ENCODE assay signal across 1 cellular context in genomic region chr2:55885129-55885943, GRCh38.
TF ChIP-seq lines count a peak whose summit lies in the region.

No MANE protein-coding gene starts in this region.

TF ChIP-seq in GM23338, 12 proteins besides CTCF, POLR2A, EP300 and RAD21 (continued from another document):
- TF ChIP-seq ZNF462 (CRISPR knock-in tag; IDR thresholded peaks at IDR 0.05): no peak
